11 cellular contexts compared by ENCODE assay signal in the genomic region with DNA sequence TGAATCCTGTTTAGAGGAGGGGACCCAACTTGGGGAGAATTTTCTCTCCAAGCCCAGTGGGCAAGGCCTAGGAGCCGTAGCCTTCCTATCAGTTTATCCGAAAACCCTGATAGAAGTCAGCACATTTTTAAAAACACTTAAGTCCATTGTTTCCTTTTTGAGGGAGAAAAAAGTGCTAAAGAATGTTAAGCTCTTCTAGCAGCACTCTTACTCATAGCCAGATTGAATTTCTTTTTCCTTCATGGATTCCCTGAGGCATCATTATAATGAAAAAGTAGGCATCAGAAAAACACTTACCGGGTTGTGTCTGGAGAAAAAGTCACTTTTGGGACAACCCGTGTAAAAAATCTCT.
DNase-seq lines count a peak whose midpoint lies in the region; ATAC-seq, FAIRE-seq and TF ChIP-seq lines count a peak whose summit lies in the region.
"Had no signal": no experiment of that assay in that cellular context is flagged by ENCODE, and none has a peak within 500 bp of the region (broad histone marks: within the 10 kb centered on the region; RNA-seq: fewer than 3 reads in every experiment).

No MANE protein-coding gene starts in this region.

- H3K4me2 ChIP-seq in keratinocyte (ENCODE audit: control insufficient read depth, extremely low read depth, insufficient read depth, low read depth, low read length) = no peak overlapping the region

- DNase-seq in NCI-H2171 treated with DMSO at 0.1 percent for 48 hours (lab: John Stamatoyannopoulos, UW) = peak; percentile 8
- no peak for DNase-seq in NCI-H2171 (lab: John Stamatoyannopoulos, UW)
- peak; percentile 86 to 88 for DNase-seq in cardiac fibroblast (ENCODE audit: low read depth in 2 of 2)
- DNase-seq in keratinocyte (ENCODE audit: low read depth, low spot score) = no peak
- DNase-seq in tibial nerve (ENCODE audit: low spot score in 2 of 2) = no peak
- DNase-seq in anterior cingulate cortex (lab: John Stamatoyannopoulos, UW) = no peak
- no peak for DNase-seq in cerebellar nuclear complex (lab: John Stamatoyannopoulos, UW)
- DNase-seq: SHP77 had no signal

- H3K27me3 ChIP-seq in keratinocyte (ENCODE audit: control insufficient read depth, extremely low read depth, insufficient read depth, low read length) (no peaks in the 10 kb centered on the region), tibial nerve (no peaks in the 10 kb centered on the region)

- H3K9ac ChIP-seq in keratinocyte (ENCODE audit: control insufficient read depth, extremely low read depth, insufficient read depth, low read length) = no peak overlapping the region

- H3K27ac ChIP-seq in keratinocyte (ENCODE audit: control insufficient read depth, insufficient read depth, low read length) (peak overlapping the region; percentile 28), tibial nerve (peak overlapping the region in 3 of 4 donors; percentile 4 to 80 (median 74))

- H3K36me3 ChIP-seq in keratinocyte (ENCODE audit: control insufficient read depth in 2 of 2, extremely low read depth in 1 of 2, insufficient read depth in 2 of 2, low read length in 2 of 2) (no peaks in the 10 kb centered on the region), tibial nerve (no peaks in the 10 kb centered on the region)

- H2AFZ ChIP-seq in keratinocyte (ENCODE audit: control insufficient read depth, low read length) = peak overlapping the region; percentile 45

- peak; percentile 44 for FAIRE-seq in keratinocyte (lab: Jason Lieb, UNC)
- FAIRE-seq: A204.1 had no signal

- 15 to 20% methylated on average over 4 of the region's 4 CpGs for WGBS in tibial nerve, 2 donors

- H3K79me2 ChIP-seq in keratinocyte (ENCODE audit: control insufficient read depth, insufficient read depth, low read length) = no peaks in the 10 kb centered on the region

- H3K4me3 ChIP-seq in cardiac fibroblast (replicated peaks in 1 of 2; ENCODE audit: low read depth in 2 of 2, low read length in 2 of 2) (no peak overlapping the region), keratinocyte (ENCODE audit: control insufficient read depth in 2 of 3, extremely low read depth in 1 of 3, insufficient read depth in 2 of 3, low read depth in 1 of 3, low read length in 3 of 3) (no peak overlapping the region), tibial nerve (no peak overlapping the region)

- TF ChIP-seq CTCF in cardiac fibroblast (IDR thresholded peaks at IDR 0.05; ENCODE audit: low read depth, low read length) (no peak), keratinocyte (optimal IDR thresholded peaks at IDR 0.05 in 1 of 3, IDR thresholded peaks at IDR 0.05 in 1 of 3, conservative IDR thresholded peaks at IDR 0.05 in 1 of 3; ENCODE audit: extremely low read depth in 1 of 3, insufficient read depth in 2 of 3, low read length in 3 of 3) (no peak), tibial nerve (IDR thresholded peaks at IDR 0.05) (no peak)

- H4K20me1 ChIP-seq in keratinocyte (ENCODE audit: control insufficient read depth, extremely low read depth, insufficient read depth, low read length) = no peaks in the 10 kb centered on the region

- peaks cover 36% of the 10 kb centered on the region for H3K4me1 ChIP-seq in keratinocyte (ENCODE audit: control insufficient read depth, extremely low read depth, insufficient read depth, low read length)
- peaks cover 0 to 51% (median 10%) of the 10 kb centered on the region in 4 donors for H3K4me1 ChIP-seq in tibial nerve

- TF ChIP-seq EP300 in tibial nerve (IDR thresholded peaks at IDR 0.05) = no peak

- no peak for TF ChIP-seq POLR2A in tibial nerve (IDR thresholded peaks at IDR 0.05)

- no peaks in the 10 kb centered on the region for H3K9me1 ChIP-seq in keratinocyte (ENCODE audit: control insufficient read depth, extremely low read depth, insufficient read depth, low read length)

- dilution Hi-C loops in keratinocyte (cut with MboI; ENCODE audit: extremely low pct_ligation_motif_present, low sequenced_read_pairs) = no loop called here

- ATAC-seq in HG03045 (IDR thresholded peaks at IDR 0.05; ENCODE audit: unreplicated experiment) = no peak
- ATAC-seq: stimulated activated effector memory CD8-positive, alpha-beta T cell treated with anti-CD3 and anti-CD28 coated beads, Interleukin-12 subunit alpha, Interleukin-12 subunit beta, amount 100 ng/mL, for 72 hours had no signal

- H3K9me3 ChIP-seq in keratinocyte (ENCODE audit: control insufficient read depth, low read depth, low read length) (no peaks in the 10 kb centered on the region), tibial nerve (no peaks in the 10 kb centered on the region)

Comparison
In these comparisons a context has a peak if more than half of its experiments do, and no peak if none do; other contexts are left out.
1. DNase-seq: peak in NCI-H2171 treated with DMSO at 0.1 percent for 48 hours (single experiment) and cardiac fibroblast (2 of 2); none in NCI-H2171 (single experiment), keratinocyte (single experiment), tibial nerve (0 of 2), anterior cingulate cortex (0 of 58) and cerebellar nuclear complex (0 of 2).